In the genomic region with DNA sequence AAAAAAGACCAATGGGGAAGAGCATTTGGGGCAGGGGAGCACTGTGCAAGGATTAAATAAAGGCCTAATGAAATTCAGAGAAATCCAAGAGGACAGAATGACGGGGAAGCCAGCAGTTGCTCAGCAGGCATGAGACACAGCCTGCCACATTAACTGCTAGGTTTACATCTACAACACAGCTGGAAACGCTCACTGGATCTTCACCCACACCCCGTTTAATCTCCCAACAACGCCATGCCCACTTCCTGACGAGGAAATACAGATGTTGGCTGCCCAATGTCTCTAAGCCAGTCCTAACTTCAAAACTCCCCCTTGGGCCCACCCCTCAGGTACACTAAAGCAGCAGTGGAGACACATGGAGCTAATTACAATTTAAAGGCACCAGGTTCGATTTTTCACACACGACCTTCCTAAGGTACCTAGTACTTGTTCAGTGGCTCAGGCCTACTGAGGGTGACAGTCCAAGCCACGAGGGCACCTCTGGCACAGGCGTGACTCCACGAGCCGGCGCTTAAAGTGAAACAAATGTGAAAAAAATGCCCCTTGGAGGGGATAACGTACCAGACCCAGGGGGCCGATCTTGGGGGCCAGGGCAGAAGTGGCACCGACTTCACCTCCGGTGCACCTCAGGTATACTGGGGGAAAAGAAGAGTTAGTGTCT, we compare ENCODE assay signal across 8 cellular contexts. TPM values are rescaled to one million over a fixed set of nuclear protein-coding genes. Genes with fewer than 3 reads are reported as not detected.
DNase-seq lines count a peak whose midpoint lies in the region; TF ChIP-seq lines count a peak whose summit lies in the region.

No MANE protein-coding gene starts in this region.

- no peaks in the 10 kb centered on the region for H3K9me3 Mint-ChIP-seq in Caco-2 (ENCODE audit: unreplicated experiment)

- peak overlapping the region; percentile 95 for H3K4me3 Mint-ChIP-seq in Caco-2 (ENCODE audit: unreplicated experiment)

- peaks cover 9% of the 10 kb centered on the region; the same call in 1 of the 2 replicates for H3K4me1 ChIP-seq in Caco-2
- peaks cover 16 to 38% of the 10 kb centered on the region in 2 donors for H3K4me1 ChIP-seq in adrenal gland (replicated peaks in 1 of 2)
- H3K4me1 ChIP-seq in smooth muscle cell (ENCODE audit: low read depth), result peaks cover 17% of the 10 kb centered on the region

- peak overlapping the region; percentile 98 for H3K27ac Mint-ChIP-seq in Caco-2 (ENCODE audit: unreplicated experiment)

- peaks cover 36% of the 10 kb centered on the region for H3K79me2 ChIP-seq in smooth muscle cell (ENCODE audit: low read depth)

- peaks cover 7% of the 10 kb centered on the region for H3K36me3 ChIP-seq in Caco-2 (ENCODE audit: control insufficient read depth, insufficient read depth, low read length)
- peaks cover 0 to 56% of the 10 kb centered on the region in 2 donors for H3K36me3 ChIP-seq in adrenal gland (replicated peaks in 1 of 2)
- no peaks in the 10 kb centered on the region for H3K36me3 ChIP-seq in smooth muscle cell (ENCODE audit: low read depth)

- H3K9me3 ChIP-seq in Caco-2 (no peaks in the 10 kb centered on the region), adrenal gland (replicated peaks in 1 of 3) (no peaks in the 10 kb centered on the region), smooth muscle cell (replicated peaks; ENCODE audit: low read depth) (no peaks in the 10 kb centered on the region)

- peak overlapping the region; percentile 94 for H3K4me2 ChIP-seq in smooth muscle cell

- TF ChIP-seq CTCF in Caco-2 (IDR thresholded peaks at IDR 0.05; ENCODE audit: insufficient read depth in 1 of 2, low read depth in 1 of 2, low read length in 1 of 2, severe bottlenecking in 1 of 2, unreplicated experiment in 1 of 2), result no peak
- no peak for TF ChIP-seq CTCF in HL-60 (IDR thresholded peaks at IDR 0.05; ENCODE audit: insufficient read depth, low read length)
- TF ChIP-seq CTCF in adrenal gland (IDR thresholded peaks at IDR 0.05), result no peak
- no peak for TF ChIP-seq CTCF in smooth muscle cell (IDR thresholded peaks at IDR 0.05; ENCODE audit: borderline replicate concordance, insufficient read depth, poor library complexity, severe bottlenecking)

- intact Hi-C loops in Caco-2 (cut with micrococcal nuclease; ENCODE audit: unreplicated experiment), result no loop called here
- intact Hi-C loops in adrenal gland (cut with DNase I), result no loop called here

- peak overlapping the region; percentile 94 for H3K9ac ChIP-seq in smooth muscle cell (ENCODE audit: low read depth)

- H3K27me3 ChIP-seq in Caco-2 (replicated peaks; ENCODE audit: control insufficient read depth, insufficient read depth, low read length) (no peaks in the 10 kb centered on the region), HL-60 (ENCODE audit: insufficient read depth, poor library complexity, severe bottlenecking) (no peaks in the 10 kb centered on the region), adrenal gland (no peaks in the 10 kb centered on the region), smooth muscle cell (ENCODE audit: low read depth) (no peaks in the 10 kb centered on the region)

- POLR2A ChIA-PET in Caco-2 (lab: Charles Lee), result interaction anchor here (0.5 to 2.0 kb wide), 2 partner anchors 53 to 95 kb away, joined by 3 to 9 read pairs; a partner anchor contains a TSS

- CTCF ChIA-PET in Caco-2 (lab: Charles Lee), result no interaction called here

- H2AFZ ChIP-seq in smooth muscle cell (ENCODE audit: low read depth), result no peak overlapping the region

- peaks cover 45% of the 10 kb centered on the region for H3F3A ChIP-seq in smooth muscle cell (ENCODE audit: low read depth)

- DNase-seq in Caco-2 (peak in 1 of 2 experiments; percentile 11), HL-60 (ENCODE audit: low read depth in 1 of 2, low spot score in 1 of 2) (peak; percentile 20 to 57), adrenal gland (peak in 4 of 7 donors; percentile 45 to 57 (median 50)), smooth muscle cell (lab: John Stamatoyannopoulos, UW; ENCODE audit: unreplicated experiment) (no peak), T1000 (lab: John Stamatoyannopoulos, UW) (no peak), NCI-H1930 (lab: John Stamatoyannopoulos, UW) (no peak)
- no peak for DNase-seq in activated CD4-positive, CD25-positive, alpha-beta regulatory T cell treated with anti-CD3 and anti-CD28 coated beads, Interleukin-2, amount 50 U/mL, for 72 hours

- peaks cover 78% of the 10 kb centered on the region for H3K36me3 Mint-ChIP-seq in Caco-2 (ENCODE audit: insufficient read depth, unreplicated experiment)

- no TSS peak for BruUV-seq in Caco-2 (replicated peaks; lab: Mats Ljungman, UMichigan)

- no peak for TF ChIP-seq POLR2A in adrenal gland (IDR thresholded peaks at IDR 0.05)

- H3K27ac ChIP-seq in HL-60 (replicated peaks) (peak overlapping the region; percentile 94), adrenal gland (peak overlapping the region; percentile 87 to 93 (median 93)), smooth muscle cell (ENCODE audit: low read depth) (peak overlapping the region; percentile 89)

- H3K4me3 ChIP-seq in Caco-2 (ENCODE audit: low read depth, low read length) (peak overlapping the region; percentile 98), HL-60 (replicated peaks; ENCODE audit: insufficient read depth, low read length) (peak overlapping the region; percentile 83), adrenal gland (peak overlapping the region; percentile 63 to 81 (median 76)), iPS-11a (ENCODE audit: low read depth, low read length) (peak overlapping the region; percentile 96), smooth muscle cell (peak overlapping the region; percentile 86)

- 1 to 9% (median 2%) methylated on average over 5 to 16 of the region's 16 CpGs for WGBS in adrenal gland, 4 donors
- under 1% methylated on average over 16 of the region's 16 CpGs for WGBS in smooth muscle cell (ENCODE audit: low lambda C conversion rate)

- peaks cover 3% of the 10 kb centered on the region for H3K27me3 Mint-ChIP-seq in Caco-2 (ENCODE audit: insufficient read depth, unreplicated experiment)

- H4K20me1 ChIP-seq in smooth muscle cell (ENCODE audit: low read depth), result peaks cover 57% of the 10 kb centered on the region

- peaks cover 12% of the 10 kb centered on the region for H3K4me1 Mint-ChIP-seq in Caco-2 (ENCODE audit: low read depth, unreplicated experiment)

RNA-seq across cellular contexts. Expression of a gene that starts 0.9 kb away (rescaled TPM):
- 1,592 and 1,641 TPM in 2 replicates for total RNA-seq in Caco-2 (2022)
- 1,000 to 10,000 TPM in 6 of 8 donors, 100 to 1,000 TPM in 2; 879 to 2,396 (median 1,368) TPM for total RNA-seq in adrenal gland
- polyA plus RNA-seq in adrenal gland, result 1,000 to 10,000 TPM; 1,610 to 4,212 (median 2,925) TPM
- 1,296 and 1,445 TPM in 2 replicates for total RNA-seq in smooth muscle cell
- 371 and 424 TPM in 2 replicates for polyA plus RNA-seq in smooth muscle cell

RNA-seq across cellular contexts. Expression of a gene that starts 1.0 kb away (rescaled TPM):
- total RNA-seq in Caco-2 (2022), result 25.8 and 26.2 TPM in 2 replicates
- total RNA-seq in adrenal gland, result 10 to 100 TPM; 18.3 to 31.0 (median 29.3) TPM
- polyA plus RNA-seq in adrenal gland, result 10 to 100 TPM in 2 of 3 donors, 1 to 10 TPM in 1; 6.8 to 74.8 (median 36.8) TPM
- total RNA-seq in smooth muscle cell, result 10.5 and 15.3 TPM in 2 replicates
- 27.0 and 28.7 TPM in 2 replicates for polyA plus RNA-seq in smooth muscle cell

RNA-seq across cellular contexts. Expression of a gene that starts 26.1 kb away (rescaled TPM):
- total RNA-seq in Caco-2 (2022) (9.2 and 9.3 TPM in 2 replicates), adrenal gland (10 to 100 TPM in 7 of 8 donors, 1 to 10 TPM in 1; 9.6 to 16.5 (median 12.0) TPM), smooth muscle cell (6.6 and 8.6 TPM in 2 replicates)
- polyA plus RNA-seq in adrenal gland (1 to 10 TPM; 5.5 to 7.5 (median 6.8) TPM), smooth muscle cell (4.3 and 4.9 TPM in 2 replicates)

RNA-seq across cellular contexts. Expression of a gene that starts 53.3 kb away (rescaled TPM):
- 141 and 144 TPM in 2 replicates for total RNA-seq in Caco-2 (2022)
- 100 to 1,000 TPM in 1 of 8 donors, 10 to 100 TPM in 7; 35.2 to 121 (median 68.6) TPM for total RNA-seq in adrenal gland
- 10 to 100 TPM; 17.1 to 66.6 (median 54.1) TPM for polyA plus RNA-seq in adrenal gland
- total RNA-seq in smooth muscle cell, result 8.7 and 16.9 TPM in 2 replicates
- 27.7 and 36.6 TPM in 2 replicates for polyA plus RNA-seq in smooth muscle cell

Comparison
In these comparisons a context has a peak if more than half of its experiments do, and no peak if none do; other contexts are left out.
1. DNase-seq: peak in HL-60 (2 of 2) and adrenal gland (4 of 7); none in smooth muscle cell (single experiment), T1000 (single experiment), NCI-H1930 (0 of 2) and activated CD4-positive, CD25-positive, alpha-beta regulatory T cell treated with anti-CD3 and anti-CD28 coated beads, Interleukin-2, amount 50 U/mL, for 72 hours (single experiment).
2. Peak in every context shown above with its lines, with median percentiles within 50 percentile points of each other: H3K4me3 ChIP-seq and H3K27ac ChIP-seq.